ENCODE assay signal across 29 cellular contexts in genomic region chr1:102085896-102086295, GRCh38.
DNase-seq lines count a peak whose midpoint lies in the region; ATAC-seq, FAIRE-seq and TF ChIP-seq lines count a peak whose summit lies in the region.
"Had no signal": no experiment of that assay in that cellular context is flagged by ENCODE, and none has a peak within 500 bp of the region (broad histone marks: within the 10 kb centered on the region; RNA-seq: fewer than 3 reads in every experiment).

No MANE protein-coding gene starts in this region.

- FAIRE-seq in urothelium cell line (lab: Jason Lieb, UNC), result no peak
- FAIRE-seq: GM12892, H54, HTR-8/SVneo, K562 had no signal

- H3K4me3 ChIP-seq in mammary epithelial cell (replicated peaks in 1 of 3; ENCODE audit: insufficient read depth in 1 of 3, low read depth in 2 of 3, low read length in 3 of 3) (no peak overlapping the region), neural progenitor cell (no peak overlapping the region)
- H3K4me3 ChIP-seq: K562, MG63, SJCRH30 had no signal

- DNase-seq in EL (peak; percentile 1), mammary epithelial cell (peak; percentile 86), foreskin keratinocyte (peak; percentile 19 to 74), neural progenitor cell (ENCODE audit: low spot score) (peak; percentile 50), epidermal melanocyte (ENCODE audit: insufficient read length, low spot score) (no peak), KG1 (lab: John Stamatoyannopoulos, UW) (no peak), urothelium cell line (ENCODE audit: low spot score) (no peak), OCI-M2 (lab: John Stamatoyannopoulos, UW; ENCODE audit: unreplicated experiment) (no peak)
- DNase-seq: 8988T; ACHN; BE2C; CD8-positive, alpha-beta memory T cell; DMS 273 treated with DMSO at 0.1 percent for 48 hours; DMS79 treated with DMSO at 0.1 percent for 48 hours; MG63; NCI-H1105 treated with DMSO at 0.1 percent for 48 hours; NCI-H146; NCI-H1930; NCI-H2107; NCI-H524 treated with DMSO at 0.1 percent for 48 hours; NCI-H774; PC-3; SJCRH30 had no signal

- no peaks in the 10 kb centered on the region for H3K79me2 ChIP-seq in mammary epithelial cell (ENCODE audit: insufficient read depth, low read length)
- no peaks in the 10 kb centered on the region for H3K79me2 ChIP-seq in neural progenitor cell (ENCODE audit: low read depth)

- CTCF ChIA-PET in mammary epithelial cell (lab: Charles Lee; ENCODE audit: low non-redundant PET), result no interaction called here

- H3K4me1 ChIP-seq in mammary epithelial cell (ENCODE audit: insufficient read depth, low read length) (peaks cover 40% of the 10 kb centered on the region), foreskin keratinocyte (peaks cover 17% of the 10 kb centered on the region), neural progenitor cell (peaks cover 11% of the 10 kb centered on the region)
- H3K4me1 ChIP-seq: BE2C, SJCRH30 had no signal

- no peak overlapping the region for H3K4me2 ChIP-seq in mammary epithelial cell (ENCODE audit: insufficient read depth, low read depth, low read length)
- peak overlapping the region; percentile 58 for H3K4me2 ChIP-seq in neural progenitor cell

- H3K4me3 Mint-ChIP-seq in neural progenitor cell, result no peak overlapping the region
- H3K4me3 Mint-ChIP-seq: CD14-positive monocyte; CD8-positive, alpha-beta memory T cell had no signal

- no CpG with 5 or more reads among the region's 1 CpG for WGBS in mammary epithelial cell (ENCODE audit: low coverage, missing lambda C conversion rate)

- no TSS peak for BruUV-seq in mammary epithelial cell (replicated peaks; lab: Mats Ljungman, UMichigan)

- H3K27ac ChIP-seq in mammary epithelial cell (ENCODE audit: insufficient read depth, low read depth, low read length) (peak overlapping the region; percentile 75), foreskin keratinocyte (no peak overlapping the region), neural progenitor cell (peak overlapping the region; percentile 84)
- H3K27ac ChIP-seq: SJCRH30 had no signal

- H4K20me1 ChIP-seq in mammary epithelial cell (ENCODE audit: insufficient read depth, low read length) (no peaks in the 10 kb centered on the region), neural progenitor cell (ENCODE audit: low read depth) (no peaks in the 10 kb centered on the region)

- in situ Hi-C loops in mammary epithelial cell (cut with MboI; ENCODE audit: low sequenced_read_pairs in 2 of 2), result no loop called here

- peak overlapping the region; percentile 30 for H3K27ac Mint-ChIP-seq in neural progenitor cell
- H3K27ac Mint-ChIP-seq: CD14-positive monocyte; CD8-positive, alpha-beta memory T cell had no signal

- ATAC-seq in foreskin keratinocyte, result peak; percentile 67
- ATAC-seq: K562, PC-3, Right ventricle myocardium inferior had no signal

- no peak overlapping the region for H3K9ac ChIP-seq in mammary epithelial cell (ENCODE audit: insufficient read depth, low read length)
- no peak overlapping the region for H3K9ac ChIP-seq in neural progenitor cell

- no peaks in the 10 kb centered on the region for H3K36me3 ChIP-seq in mammary epithelial cell (ENCODE audit: insufficient read depth, low read length)
- no peaks in the 10 kb centered on the region for H3K36me3 ChIP-seq in neural progenitor cell
- H3K36me3 ChIP-seq: BE2C, MG63, SJCRH30 had no signal

- H3K4me1 Mint-ChIP-seq in neural progenitor cell, result peaks cover 7% of the 10 kb centered on the region
- H3K4me1 Mint-ChIP-seq: CD14-positive monocyte; CD8-positive, alpha-beta memory T cell had no signal

- dilution Hi-C loops in mammary epithelial cell (cut with HindIII; ENCODE audit: low sequenced_read_pairs), result no loop called here

- no peaks in the 10 kb centered on the region for H3K27me3 ChIP-seq in mammary epithelial cell (ENCODE audit: insufficient read depth, low read length)
- H3K27me3 ChIP-seq in foreskin keratinocyte, result no peaks in the 10 kb centered on the region
- no peaks in the 10 kb centered on the region for H3K27me3 ChIP-seq in neural progenitor cell
- H3K27me3 ChIP-seq: BE2C, MG63, SJCRH30 had no signal

- H3K9me3 Mint-ChIP-seq in neural progenitor cell, result peaks cover 14% of the 10 kb centered on the region

- intact Hi-C loops in mammary epithelial cell (cut with micrococcal nuclease), result no loop called here

- H3K9me3 ChIP-seq in mammary epithelial cell (replicated peaks; ENCODE audit: insufficient read depth, low read length) (peaks cover 6% of the 10 kb centered on the region), neural progenitor cell (ENCODE audit: low read depth) (no peaks in the 10 kb centered on the region)
- H3K9me3 ChIP-seq: BE2C, MG63, SJCRH30 had no signal

- TF ChIP-seq CTCF in mammary epithelial cell (conservative IDR thresholded peaks at IDR 0.05 in 1 of 2, IDR thresholded peaks at IDR 0.05 in 1 of 2; ENCODE audit: extremely low read depth in 1 of 2, insufficient read depth in 1 of 2, low read depth in 1 of 2, low read length in 2 of 2) (no peak), foreskin keratinocyte (conservative IDR thresholded peaks at IDR 0.05) (no peak), neural progenitor cell (IDR thresholded peaks at IDR 0.05) (no peak)

- no peaks in the 10 kb centered on the region for H3K36me3 Mint-ChIP-seq in neural progenitor cell
- H3K36me3 Mint-ChIP-seq: CD14-positive monocyte; CD8-positive, alpha-beta memory T cell had no signal

- no peaks in the 10 kb centered on the region for H3F3A ChIP-seq in neural progenitor cell (ENCODE audit: low read depth)

- H3K27me3 Mint-ChIP-seq in neural progenitor cell (ENCODE audit: insufficient read depth, low read depth), result peaks cover 2% of the 10 kb centered on the region
- H3K27me3 Mint-ChIP-seq: CD8-positive, alpha-beta memory T cell had no signal

- H2AFZ ChIP-seq in mammary epithelial cell (ENCODE audit: low read depth, low read length) (peak overlapping the region; percentile 65), neural progenitor cell (replicated peaks) (peak overlapping the region; percentile 84)

Comparison
In these comparisons a context has a peak if more than half of its experiments do, and no peak if none do; other contexts are left out.
1. DNase-seq: peak in EL (single experiment), mammary epithelial cell (single experiment), foreskin keratinocyte (2 of 2) and neural progenitor cell (single experiment); none in epidermal melanocyte (single experiment), KG1 (single experiment), urothelium cell line (single experiment) and OCI-M2 (single experiment).